26 cellular contexts compared by ENCODE assay signal in genomic region chr4:112531146-112531545, GRCh38. TPM values are rescaled to one million over a fixed set of nuclear protein-coding genes. Genes with fewer than 3 reads are reported as not detected.
"Had no signal": no experiment of that assay in that cellular context is flagged by ENCODE, and none has a peak within 500 bp of the region (broad histone marks: within the 10 kb centered on the region; RNA-seq: fewer than 3 reads in every experiment).

No MANE protein-coding gene starts in this region.

- DNase-seq: cortex of kidney; dorsolateral prefrontal cortex; effector CD8-positive, alpha-beta T cell; gastrocnemius medialis; heart right ventricle; hypothalamus; left cardiac atrium; left ventricle myocardium inferior; lower lobe of right lung; natural killer cell; posterior cingulate gyrus; stimulated activated CD4-positive, alpha-beta T cell treated with anti-CD3 and anti-CD28 coated beads, Interleukin-2, amount 100 ng/mL, for 24 hours; stimulated activated CD4-positive, alpha-beta T cell treated with anti-CD3 and anti-CD28 coated beads, Interleukin-4, amount 100 ng/mL, for 4 hours; stimulated activated naive B cell treated with anti-CD40 and anti-IgM and Interleukin-4, amounts not matched to agents 10 μg/mL and 1 μg/mL and 100 μg/mL, for 72 hours; stimulated activated naive CD8-positive, alpha-beta T cell treated with anti-CD3 and anti-CD28 coated beads, Interleukin-15, amount 100 ng/mL, for 72 hours; testis had no signal

RNA-seq across cellular contexts. Expression of gene NEUROG2, which starts 15.2 kb away (rescaled TPM):
- total RNA-seq: gastrocnemius medialis, heart right ventricle, left cardiac atrium, left ventricle myocardium inferior, lower lobe of right lung, mesothelial cell of epicardium, mucosa of gallbladder, natural killer cell, osteocyte, pulmonary artery endothelial cell, sciatic nerve, subcutaneous adipose tissue, tibial nerve, ureter had no signal
- polyA plus RNA-seq: esophagus, heart right ventricle, keratinocyte had no signal
